ENCODE assay signal across 1 cellular context in the genomic region with DNA sequence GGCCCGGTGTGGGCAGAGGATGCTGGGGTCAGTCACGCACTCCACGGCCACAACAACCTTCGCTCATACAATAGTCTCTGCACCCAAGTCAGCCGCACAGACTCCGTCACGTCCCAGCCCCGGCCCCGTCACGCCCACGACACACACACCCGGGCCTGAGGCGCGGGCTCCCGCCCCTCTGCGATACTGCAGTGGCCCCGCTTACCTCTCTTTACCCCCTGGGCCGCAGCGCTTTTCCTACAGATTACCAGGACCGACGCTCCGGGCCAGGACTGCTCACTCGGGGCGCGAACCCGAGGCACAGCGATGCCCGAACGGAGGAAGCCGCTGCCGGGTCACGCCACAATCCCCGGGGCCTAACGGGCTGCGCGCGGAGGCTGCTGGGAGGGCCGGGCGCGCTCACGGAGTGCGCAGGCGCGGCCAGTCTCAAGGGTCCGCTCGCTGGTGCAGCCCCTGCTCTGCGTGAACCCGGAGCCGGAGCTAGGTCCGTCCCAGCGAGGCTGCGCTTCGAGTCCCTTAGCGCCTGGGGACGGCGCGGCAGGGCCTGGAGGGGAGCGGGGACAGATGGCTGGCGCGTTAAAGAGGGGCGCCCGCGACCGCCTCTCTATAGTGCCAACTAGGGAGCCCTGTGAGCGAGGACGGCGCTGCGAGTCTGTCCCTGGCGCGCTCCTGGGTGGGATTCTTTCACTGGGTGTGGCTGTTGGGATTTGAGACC.
TF ChIP-seq lines count a peak whose summit lies in the region.

A gene (minus strand): TSS at position 358 of the 715 bp plus-strand sequence. CDS start 8,855 bp downstream, outside the sequence.

TF ChIP-seq in HepG2, 621 proteins besides CTCF, POLR2A, EP300 and RAD21 (continued from another document and continues in another):
- TF ChIP-seq, protein P1, sequence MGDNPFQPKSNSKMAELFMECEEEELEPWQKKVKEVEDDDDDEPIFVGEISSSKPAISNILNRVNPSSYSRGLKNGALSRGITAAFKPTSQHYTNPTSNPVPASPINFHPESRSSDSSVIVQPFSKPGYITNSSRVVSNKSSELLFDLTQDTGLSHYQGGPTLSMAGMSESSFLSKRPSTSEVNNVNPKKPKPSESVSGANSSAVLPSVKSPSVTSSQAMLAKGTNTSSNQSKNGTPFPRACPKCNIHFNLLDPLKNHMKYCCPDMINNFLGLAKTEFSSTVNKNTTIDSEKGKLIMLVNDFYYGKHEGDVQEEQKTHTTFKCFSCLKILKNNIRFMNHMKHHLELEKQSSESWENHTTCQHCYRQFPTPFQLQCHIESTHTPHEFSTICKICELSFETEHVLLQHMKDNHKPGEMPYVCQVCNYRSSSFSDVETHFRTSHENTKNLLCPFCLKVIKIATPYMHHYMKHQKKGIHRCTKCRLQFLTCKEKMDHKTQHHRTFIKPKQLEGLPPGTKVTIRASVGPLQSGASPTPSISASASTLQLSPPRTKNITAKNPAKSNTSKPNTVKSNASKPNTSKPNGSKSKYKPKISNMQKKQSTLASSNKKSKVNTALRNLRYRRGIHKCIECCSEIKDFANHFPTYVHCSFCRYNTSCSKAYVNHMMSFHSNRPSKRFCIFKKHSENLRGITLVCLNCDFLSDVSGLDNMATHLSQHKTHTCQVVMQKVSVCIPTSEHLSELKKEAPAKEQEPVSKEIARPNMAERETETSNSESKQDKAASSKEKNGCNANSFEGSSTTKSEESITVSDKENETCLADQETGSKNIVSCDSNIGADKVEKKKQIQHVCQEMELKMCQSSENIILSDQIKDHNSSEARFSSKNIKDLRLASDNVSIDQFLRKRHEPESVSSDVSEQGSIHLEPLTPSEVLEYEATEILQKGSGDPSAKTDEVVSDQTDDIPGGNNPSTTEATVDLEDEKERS (CRISPR knock-in tag; IDR thresholded peaks at IDR 0.05) = 0 out of 2 replicates have a peak, but pooled peaks have one; percentile 43
- TF ChIP-seq KLF16 (CRISPR knock-in tag; IDR thresholded peaks at IDR 0.05) = peak in 1 of 2 experiments; percentile 39; a peak in 1 of 4 replicates
- TF ChIP-seq ZNF234 (CRISPR knock-in tag; conservative IDR thresholded peaks at IDR 0.05) = 0 out of 2 replicates have a peak, but pooled peaks have one; percentile 36
- TF ChIP-seq POLR2AphosphoS5 (IDR thresholded peaks at IDR 0.05; ENCODE audit: low read depth, low read length) = peak; percentile 75
- TF ChIP-seq, protein P2, sequence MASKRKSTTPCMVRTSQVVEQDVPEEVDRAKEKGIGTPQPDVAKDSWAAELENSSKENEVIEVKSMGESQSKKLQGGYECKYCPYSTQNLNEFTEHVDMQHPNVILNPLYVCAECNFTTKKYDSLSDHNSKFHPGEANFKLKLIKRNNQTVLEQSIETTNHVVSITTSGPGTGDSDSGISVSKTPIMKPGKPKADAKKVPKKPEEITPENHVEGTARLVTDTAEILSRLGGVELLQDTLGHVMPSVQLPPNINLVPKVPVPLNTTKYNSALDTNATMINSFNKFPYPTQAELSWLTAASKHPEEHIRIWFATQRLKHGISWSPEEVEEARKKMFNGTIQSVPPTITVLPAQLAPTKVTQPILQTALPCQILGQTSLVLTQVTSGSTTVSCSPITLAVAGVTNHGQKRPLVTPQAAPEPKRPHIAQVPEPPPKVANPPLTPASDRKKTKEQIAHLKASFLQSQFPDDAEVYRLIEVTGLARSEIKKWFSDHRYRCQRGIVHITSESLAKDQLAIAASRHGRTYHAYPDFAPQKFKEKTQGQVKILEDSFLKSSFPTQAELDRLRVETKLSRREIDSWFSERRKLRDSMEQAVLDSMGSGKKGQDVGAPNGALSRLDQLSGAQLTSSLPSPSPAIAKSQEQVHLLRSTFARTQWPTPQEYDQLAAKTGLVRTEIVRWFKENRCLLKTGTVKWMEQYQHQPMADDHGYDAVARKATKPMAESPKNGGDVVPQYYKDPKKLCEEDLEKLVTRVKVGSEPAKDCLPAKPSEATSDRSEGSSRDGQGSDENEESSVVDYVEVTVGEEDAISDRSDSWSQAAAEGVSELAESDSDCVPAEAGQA (IDR thresholded peaks at IDR 0.05; ENCODE audit: low read depth) = no peak
- TF ChIP-seq, protein P2 (CRISPR knock-in tag; IDR thresholded peaks at IDR 0.05; ENCODE audit: borderline replicate concordance) = no peak
- TF ChIP-seq ZFP1 (CRISPR knock-in tag; IDR thresholded peaks at IDR 0.05) = no peak
- no peak for TF ChIP-seq NFYB (CRISPR knock-in tag; IDR thresholded peaks at IDR 0.05)
- no peak for TF ChIP-seq ZNF24 (IDR thresholded peaks at IDR 0.05)
- TF ChIP-seq CREB1 (IDR thresholded peaks at IDR 0.05) = peak; percentile 34; the same call in 1 of the 2 replicates
- TF ChIP-seq CREB1 (CRISPR knock-in tag; IDR thresholded peaks at IDR 0.05) = no peak
- no peak; the same call in 1 of the 2 replicates for TF ChIP-seq NRL (CRISPR knock-in tag; IDR thresholded peaks at IDR 0.05; ENCODE audit: borderline replicate concordance)
- TF ChIP-seq, protein P3, sequence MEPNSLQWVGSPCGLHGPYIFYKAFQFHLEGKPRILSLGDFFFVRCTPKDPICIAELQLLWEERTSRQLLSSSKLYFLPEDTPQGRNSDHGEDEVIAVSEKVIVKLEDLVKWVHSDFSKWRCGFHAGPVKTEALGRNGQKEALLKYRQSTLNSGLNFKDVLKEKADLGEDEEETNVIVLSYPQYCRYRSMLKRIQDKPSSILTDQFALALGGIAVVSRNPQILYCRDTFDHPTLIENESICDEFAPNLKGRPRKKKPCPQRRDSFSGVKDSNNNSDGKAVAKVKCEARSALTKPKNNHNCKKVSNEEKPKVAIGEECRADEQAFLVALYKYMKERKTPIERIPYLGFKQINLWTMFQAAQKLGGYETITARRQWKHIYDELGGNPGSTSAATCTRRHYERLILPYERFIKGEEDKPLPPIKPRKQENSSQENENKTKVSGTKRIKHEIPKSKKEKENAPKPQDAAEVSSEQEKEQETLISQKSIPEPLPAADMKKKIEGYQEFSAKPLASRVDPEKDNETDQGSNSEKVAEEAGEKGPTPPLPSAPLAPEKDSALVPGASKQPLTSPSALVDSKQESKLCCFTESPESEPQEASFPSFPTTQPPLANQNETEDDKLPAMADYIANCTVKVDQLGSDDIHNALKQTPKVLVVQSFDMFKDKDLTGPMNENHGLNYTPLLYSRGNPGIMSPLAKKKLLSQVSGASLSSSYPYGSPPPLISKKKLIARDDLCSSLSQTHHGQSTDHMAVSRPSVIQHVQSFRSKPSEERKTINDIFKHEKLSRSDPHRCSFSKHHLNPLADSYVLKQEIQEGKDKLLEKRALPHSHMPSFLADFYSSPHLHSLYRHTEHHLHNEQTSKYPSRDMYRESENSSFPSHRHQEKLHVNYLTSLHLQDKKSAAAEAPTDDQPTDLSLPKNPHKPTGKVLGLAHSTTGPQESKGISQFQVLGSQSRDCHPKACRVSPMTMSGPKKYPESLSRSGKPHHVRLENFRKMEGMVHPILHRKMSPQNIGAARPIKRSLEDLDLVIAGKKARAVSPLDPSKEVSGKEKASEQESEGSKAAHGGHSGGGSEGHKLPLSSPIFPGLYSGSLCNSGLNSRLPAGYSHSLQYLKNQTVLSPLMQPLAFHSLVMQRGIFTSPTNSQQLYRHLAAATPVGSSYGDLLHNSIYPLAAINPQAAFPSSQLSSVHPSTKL (CRISPR knock-in tag; IDR thresholded peaks at IDR 0.05) = peak; percentile 20; the same call in 1 of the 2 replicates
- 0 out of 2 replicates have a peak, but pooled peaks have one; percentile 27 for TF ChIP-seq ZNF776 (CRISPR knock-in tag; IDR thresholded peaks at IDR 0.05)
- TF ChIP-seq, protein P4, sequence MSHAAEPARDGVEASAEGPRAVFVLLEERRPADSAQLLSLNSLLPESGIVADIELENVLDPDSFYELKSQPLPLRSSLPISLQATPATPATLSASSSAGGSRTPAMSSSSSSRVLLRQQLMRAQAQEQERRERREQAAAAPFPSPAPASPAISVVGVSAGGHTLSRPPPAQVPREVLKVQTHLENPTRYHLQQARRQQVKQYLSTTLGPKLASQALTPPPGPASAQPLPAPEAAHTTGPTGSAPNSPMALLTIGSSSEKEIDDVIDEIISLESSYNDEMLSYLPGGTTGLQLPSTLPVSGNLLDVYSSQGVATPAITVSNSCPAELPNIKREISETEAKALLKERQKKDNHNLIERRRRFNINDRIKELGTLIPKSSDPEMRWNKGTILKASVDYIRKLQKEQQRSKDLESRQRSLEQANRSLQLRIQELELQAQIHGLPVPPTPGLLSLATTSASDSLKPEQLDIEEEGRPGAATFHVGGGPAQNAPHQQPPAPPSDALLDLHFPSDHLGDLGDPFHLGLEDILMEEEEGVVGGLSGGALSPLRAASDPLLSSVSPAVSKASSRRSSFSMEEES (CRISPR knock-in tag; IDR thresholded peaks at IDR 0.05) = 0 out of 2 replicates have a peak, but pooled peaks have one; percentile 11
- 0 out of 2 replicates have a peak, but pooled peaks have one; percentile 21 for TF ChIP-seq PHF20 (CRISPR knock-in tag; IDR thresholded peaks at IDR 0.05)
- TF ChIP-seq ZNF160 (CRISPR knock-in tag; IDR thresholded peaks at IDR 0.05) = no peak
- TF ChIP-seq, protein P5, sequence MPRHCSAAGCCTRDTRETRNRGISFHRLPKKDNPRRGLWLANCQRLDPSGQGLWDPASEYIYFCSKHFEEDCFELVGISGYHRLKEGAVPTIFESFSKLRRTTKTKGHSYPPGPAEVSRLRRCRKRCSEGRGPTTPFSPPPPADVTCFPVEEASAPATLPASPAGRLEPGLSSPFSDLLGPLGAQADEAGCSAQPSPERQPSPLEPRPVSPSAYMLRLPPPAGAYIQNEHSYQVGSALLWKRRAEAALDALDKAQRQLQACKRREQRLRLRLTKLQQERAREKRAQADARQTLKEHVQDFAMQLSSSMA (CRISPR knock-in tag; IDR thresholded peaks at IDR 0.05) = no peak
- TF ChIP-seq U2AF1 (optimal IDR thresholded peaks at IDR 0.05; ENCODE audit: low read depth, low read length) = no peak
- TF ChIP-seq ZMAT3 (CRISPR knock-in tag; conservative IDR thresholded peaks at IDR 0.05) = 0 out of 2 replicates have a peak, but pooled peaks have one; percentile 51
- no peak for TF ChIP-seq ZNF232 (CRISPR knock-in tag; IDR thresholded peaks at IDR 0.05; ENCODE audit: borderline replicate concordance)
- no peak for TF ChIP-seq HES4 (CRISPR knock-in tag; IDR thresholded peaks at IDR 0.05; ENCODE audit: borderline replicate concordance)
- TF ChIP-seq ZNF782 (CRISPR knock-in tag; IDR thresholded peaks at IDR 0.05; ENCODE audit: borderline replicate concordance) = 0 out of 2 replicates have a peak, but pooled peaks have one; percentile 50
- TF ChIP-seq, protein P6, sequence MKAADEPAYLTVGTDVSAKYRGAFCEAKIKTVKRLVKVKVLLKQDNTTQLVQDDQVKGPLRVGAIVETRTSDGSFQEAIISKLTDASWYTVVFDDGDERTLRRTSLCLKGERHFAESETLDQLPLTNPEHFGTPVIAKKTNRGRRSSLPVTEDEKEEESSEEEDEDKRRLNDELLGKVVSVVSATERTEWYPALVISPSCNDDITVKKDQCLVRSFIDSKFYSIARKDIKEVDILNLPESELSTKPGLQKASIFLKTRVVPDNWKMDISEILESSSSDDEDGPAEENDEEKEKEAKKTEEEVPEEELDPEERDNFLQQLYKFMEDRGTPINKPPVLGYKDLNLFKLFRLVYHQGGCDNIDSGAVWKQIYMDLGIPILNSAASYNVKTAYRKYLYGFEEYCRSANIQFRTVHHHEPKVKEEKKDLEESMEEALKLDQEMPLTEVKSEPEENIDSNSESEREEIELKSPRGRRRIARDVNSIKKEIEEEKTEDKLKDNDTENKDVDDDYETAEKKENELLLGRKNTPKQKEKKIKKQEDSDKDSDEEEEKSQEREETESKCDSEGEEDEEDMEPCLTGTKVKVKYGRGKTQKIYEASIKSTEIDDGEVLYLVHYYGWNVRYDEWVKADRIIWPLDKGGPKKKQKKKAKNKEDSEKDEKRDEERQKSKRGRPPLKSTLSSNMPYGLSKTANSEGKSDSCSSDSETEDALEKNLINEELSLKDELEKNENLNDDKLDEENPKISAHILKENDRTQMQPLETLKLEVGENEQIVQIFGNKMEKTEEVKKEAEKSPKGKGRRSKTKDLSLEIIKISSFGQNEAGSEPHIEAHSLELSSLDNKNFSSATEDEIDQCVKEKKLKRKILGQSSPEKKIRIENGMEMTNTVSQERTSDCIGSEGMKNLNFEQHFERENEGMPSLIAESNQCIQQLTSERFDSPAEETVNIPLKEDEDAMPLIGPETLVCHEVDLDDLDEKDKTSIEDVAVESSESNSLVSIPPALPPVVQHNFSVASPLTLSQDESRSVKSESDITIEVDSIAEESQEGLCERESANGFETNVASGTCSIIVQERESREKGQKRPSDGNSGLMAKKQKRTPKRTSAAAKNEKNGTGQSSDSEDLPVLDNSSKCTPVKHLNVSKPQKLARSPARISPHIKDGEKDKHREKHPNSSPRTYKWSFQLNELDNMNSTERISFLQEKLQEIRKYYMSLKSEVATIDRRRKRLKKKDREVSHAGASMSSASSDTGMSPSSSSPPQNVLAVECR (CRISPR knock-in tag; IDR thresholded peaks at IDR 0.05; ENCODE audit: borderline replicate concordance) = peak; percentile 79; the same call in 1 of the 2 replicates
- TF ChIP-seq ZBTB42 (CRISPR knock-in tag; IDR thresholded peaks at IDR 0.05) = no peak
- TF ChIP-seq TGIF2 (CRISPR knock-in tag; IDR thresholded peaks at IDR 0.05) = no peak
- 0 out of 2 replicates have a peak, but pooled peaks have one; percentile 22 for TF ChIP-seq KLF15 (CRISPR knock-in tag; IDR thresholded peaks at IDR 0.05; ENCODE audit: borderline replicate concordance)
- TF ChIP-seq TBP (CRISPR knock-in tag; IDR thresholded peaks at IDR 0.05) = no peak
- no peak for TF ChIP-seq ERF (CRISPR knock-in tag; IDR thresholded peaks at IDR 0.05)
- no peak for TF ChIP-seq GZF1 (CRISPR knock-in tag; IDR thresholded peaks at IDR 0.05)
- no peak for TF ChIP-seq ZNF431 (CRISPR knock-in tag; IDR thresholded peaks at IDR 0.05; ENCODE audit: borderline replicate concordance, low read depth)
- no peak for TF ChIP-seq SIX4 (CRISPR knock-in tag; IDR thresholded peaks at IDR 0.05)
- 0 out of 2 replicates have a peak, but pooled peaks have one; percentile 63 for TF ChIP-seq ZNF441 (CRISPR knock-in tag; IDR thresholded peaks at IDR 0.05; ENCODE audit: borderline replicate concordance)
- no peak for TF ChIP-seq ZNF253 (CRISPR knock-in tag; IDR thresholded peaks at IDR 0.05; ENCODE audit: borderline replicate concordance)
- no peak for TF ChIP-seq HNRNPUL1 (IDR thresholded peaks at IDR 0.05; ENCODE audit: low read depth, low read length)
- TF ChIP-seq POLR2G (IDR thresholded peaks at IDR 0.05; ENCODE audit: low read depth, low read length) = peak; percentile 85
- 0 out of 2 replicates have a peak, but pooled peaks have one; percentile 25 for TF ChIP-seq GATA4 (IDR thresholded peaks at IDR 0.05; ENCODE audit: borderline replicate concordance, low read depth)
- no peak for TF ChIP-seq CHD2 (IDR thresholded peaks at IDR 0.05; ENCODE audit: low read depth, low read length)
- 0 out of 2 replicates have a peak, but pooled peaks have one; percentile 49 for TF ChIP-seq ZFAT (CRISPR knock-in tag; conservative IDR thresholded peaks at IDR 0.05)
